9 cellular contexts compared by ENCODE assay signal in the genomic region with DNA sequence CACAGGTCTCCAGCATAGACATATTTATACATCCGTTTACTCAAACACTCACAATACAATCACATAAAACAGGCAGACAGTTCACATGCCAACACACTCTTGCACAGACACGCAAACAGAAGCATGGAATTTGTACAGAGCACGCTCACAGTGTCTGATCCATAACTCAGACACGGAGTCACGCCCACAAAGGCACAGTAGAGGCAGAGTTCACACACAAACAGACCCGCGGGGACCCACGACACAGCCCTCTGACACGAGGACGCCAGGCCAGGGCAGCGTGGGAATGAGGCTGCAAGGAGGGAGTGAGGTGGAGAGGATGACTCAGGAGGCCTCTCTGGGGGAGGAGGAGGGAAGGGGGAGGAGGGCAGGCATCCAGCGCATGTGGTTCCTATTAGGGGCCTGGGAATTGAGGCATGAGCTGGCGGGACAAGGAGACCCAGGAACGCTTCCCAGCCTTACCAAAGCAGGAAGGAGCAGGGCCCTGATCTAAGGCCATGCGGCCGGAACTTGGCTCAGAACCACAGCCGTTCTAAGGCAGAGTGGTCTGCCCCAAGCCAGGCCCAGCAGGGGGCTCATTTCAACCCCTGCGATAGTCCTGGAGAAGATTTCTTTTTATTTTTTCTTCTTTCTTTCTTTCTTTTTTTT. TPM values are rescaled to one million over a fixed set of nuclear protein-coding genes. Genes with fewer than 3 reads are reported as not detected.
DNase-seq lines count a peak whose midpoint lies in the region; ATAC-seq and TF ChIP-seq lines count a peak whose summit lies in the region.
"Had no signal": no experiment of that assay in that cellular context is flagged by ENCODE, and none has a peak within 500 bp of the region (broad histone marks: within the 10 kb centered on the region; RNA-seq: fewer than 3 reads in every experiment).

No MANE protein-coding gene starts in this region.

- H3K4me1 Mint-ChIP-seq in immature natural killer cell: no peaks in the 10 kb centered on the region

- no peak overlapping the region for H3K27ac Mint-ChIP-seq in immature natural killer cell
- H3K27ac Mint-ChIP-seq: B cell had no signal

- peak; percentile 94 for DNase-seq in A172 (ENCODE audit: low spot score)
- peak; percentile 28 for DNase-seq in OCI-M1 (lab: John Stamatoyannopoulos, UW)
- peak; percentile 70 for DNase-seq in epithelial cell of esophagus (ENCODE audit: low read depth)
- DNase-seq in stimulated activated CD4-positive, alpha-beta T cell treated with anti-CD3 and anti-CD28 coated beads, Interleukin-4, amount 100 ng/mL, for 1 hour: no peak
- no peak for DNase-seq in GM10266 (ENCODE audit: extremely low spot score)
- no peak for DNase-seq in immature natural killer cell

- no peaks in the 10 kb centered on the region for H3K9me3 ChIP-seq in mesodermal cell (ENCODE audit: control insufficient read depth, low read length)

- no peak overlapping the region for H3K4me3 Mint-ChIP-seq in immature natural killer cell
- H3K4me3 Mint-ChIP-seq: B cell had no signal

- H3K9me3 Mint-ChIP-seq in immature natural killer cell: peaks cover 0 to 10% (median 0%) of the 10 kb centered on the region in 6 donors

- TF ChIP-seq CTCF in epithelial cell of esophagus (IDR thresholded peaks at IDR 0.05; ENCODE audit: insufficient read depth, low read depth, low read length, missing control alignments) (no peak), GM10266 (IDR thresholded peaks at IDR 0.05; ENCODE audit: control insufficient read depth, insufficient read depth, low read depth, missing control alignments) (no peak)

- no peak overlapping the region for H3K4me3 ChIP-seq in epithelial cell of esophagus (ENCODE audit: low read length)
- no peak overlapping the region for H3K4me3 ChIP-seq in mesodermal cell (ENCODE audit: extremely low read depth, insufficient read depth, low read length, poor library complexity, severe bottlenecking)

- H3K27me3 Mint-ChIP-seq in immature natural killer cell (ENCODE audit: low read depth in 3 of 3): peaks cover 0 to 15% (median 9%) of the 10 kb centered on the region in 3 donors

- peak overlapping the region; percentile 83 for H3K27ac ChIP-seq in mesodermal cell (ENCODE audit: low read depth, low read length, severe bottlenecking)

- H3K36me3 ChIP-seq in mesodermal cell (ENCODE audit: control insufficient read depth, insufficient read depth, low read length): no peaks in the 10 kb centered on the region

- H3K4me1 ChIP-seq in mesodermal cell (ENCODE audit: control insufficient read depth, insufficient read depth, low read length, poor library complexity, severe bottlenecking): peaks cover 8% of the 10 kb centered on the region

- ATAC-seq in GM21825 (IDR thresholded peaks at IDR 0.05; ENCODE audit: unreplicated experiment): no peak

- WGBS in mesodermal cell (ENCODE audit: insufficient coverage in 2 of 2), 2 experiments: 40 to 43% methylated on average over 17 of the region's 18 CpGs

- H3K36me3 Mint-ChIP-seq in immature natural killer cell: no peaks in the 10 kb centered on the region

RNA-seq across cellular contexts. Expression of a gene that starts 9.1 kb away (rescaled TPM):
- 0.77 and 2.2 TPM in 2 replicates for total RNA-seq in A172 (2014; rRNA removed; shearing (Covaris generic))
- polyA plus RNA-seq in mesodermal cell (2013, experiment 1 of 2): 34.7 TPM
- polyA plus RNA-seq in mesodermal cell (2013, experiment 2 of 2): 22.4 TPM
- polyA plus RNA-seq in immature natural killer cell: 1 to 10 TPM; 1.9 to 3.7 (median 3.7) TPM
- total RNA-seq: B cell had no signal

Comparison
In these comparisons a context has a peak if more than half of its experiments do, and no peak if none do; other contexts are left out.
1. DNase-seq: peak in A172 (single experiment), OCI-M1 (single experiment) and epithelial cell of esophagus (single experiment); none in stimulated activated CD4-positive, alpha-beta T cell treated with anti-CD3 and anti-CD28 coated beads, Interleukin-4, amount 100 ng/mL, for 1 hour (single experiment), GM10266 (single experiment) and immature natural killer cell (0 of 3).